ENCODE assay signal across 27 cellular contexts in genomic region chr2:176192351-176192750, GRCh38. TPM values are rescaled to one million over a fixed set of nuclear protein-coding genes. Genes with fewer than 3 reads are reported as not detected.
"Had no signal": no experiment of that assay in that cellular context is flagged by ENCODE, and none has a peak within 500 bp of the region (broad histone marks: within the 10 kb centered on the region; RNA-seq: fewer than 3 reads in every experiment).

No MANE protein-coding gene starts in this region.

- H3K27ac Mint-ChIP-seq: activated B cell treated with CpG ODN at 0.5 μM for 24 hours; activated CD4-positive, alpha-beta T cell treated with anti-CD3 and anti-CD28 coated beads, Interleukin-2, amount 10 ng/mL, durations not matched to agents 24 days and 14 days; activated CD8-positive, alpha-beta memory T cell treated with anti-CD3 and anti-CD28 coated beads, Interleukin-2, amount 10 ng/mL, durations not matched to agents 7 days and 5 days; activated naive CD4-positive, alpha-beta T cell treated with anti-CD3 and anti-CD28 coated beads, Interleukin-2, amount 50 U/mL, for 24 hours; activated T-cell treated with anti-CD3 and anti-CD28 coated beads, Interleukin-2, amount 50 U/mL, for 24 hours; activated T-helper 1 cell treated with anti-CD3 and anti-CD28 coated beads, Interleukin-12 subunit alpha, Interleukin-12 subunit beta, Interleukin-2, Interleukin-4 antibody, amounts not matched to agents 30 ng/mL and 10 ng/mL and 1 ng/mL, durations not matched to agents 14 hours and 24 hours and 36 hours had no signal

- ATAC-seq: activated CD8-positive, alpha-beta memory T cell treated with anti-CD3 and anti-CD28 coated beads, Interleukin-2, amount 10 ng/mL, durations not matched to agents 7 days and 5 days; body of pancreas; SK-N-SH treated with all-trans-retinoic acid at 6 μM for 48 hours had no signal

- DNase-seq: activated B cell treated with CpG ODN at 0.5 μM for 24 hours; activated CD4-positive, alpha-beta T cell treated with anti-CD3 and anti-CD28 coated beads for 1 hour; activated CD4-positive, alpha-beta T cell treated with anti-CD3 and anti-CD28 coated beads, Interleukin-2, amount 10 ng/mL, durations not matched to agents 24 days and 14 days; activated CD4-positive, alpha-beta T cell treated with anti-CD3 and anti-CD28 coated beads, Interleukin-2, amount 50 U/mL, for 48 hours; activated CD8-positive, alpha-beta memory T cell treated with anti-CD3 and anti-CD28 coated beads, Interleukin-2, amount 10 ng/mL, durations not matched to agents 7 days and 5 days; activated effector memory CD4-positive, alpha-beta T cell treated with Interleukin-2 at 50 U/mL for 16 hours; activated naive CD4-positive, alpha-beta T cell; activated T-cell treated with anti-CD3 and anti-CD28 coated beads, Interleukin-2, amount 50 U/mL, for 24 hours; aorta; body of pancreas; central memory CD4-positive, alpha-beta T cell; MG63; NCI-H1105; NCI-H1436; NCI-H187 treated with DMSO at 0.1 percent for 48 hours; NCI-H2081 treated with DMSO at 0.1 percent for 48 hours; NCI-H446 treated with DMSO at 0.1 percent for 48 hours; NCI-H82; Peyer's patch; SHP77; SW 1271 had no signal

- H3K9me3 ChIP-seq: body of pancreas, MG63, Peyer's patch had no signal

- H3K4me3 Mint-ChIP-seq: activated B cell treated with CpG ODN at 0.5 μM for 24 hours; activated CD4-positive, alpha-beta T cell treated with anti-CD3 and anti-CD28 coated beads, Interleukin-2, amount 10 ng/mL, durations not matched to agents 24 days and 14 days; activated CD8-positive, alpha-beta memory T cell treated with anti-CD3 and anti-CD28 coated beads, Interleukin-2, amount 10 ng/mL, durations not matched to agents 7 days and 5 days; activated naive CD4-positive, alpha-beta T cell treated with anti-CD3 and anti-CD28 coated beads, Interleukin-2, amount 50 U/mL, for 24 hours; activated T-cell treated with anti-CD3 and anti-CD28 coated beads, Interleukin-2, amount 50 U/mL, for 24 hours; activated T-helper 1 cell treated with anti-CD3 and anti-CD28 coated beads, Interleukin-12 subunit alpha, Interleukin-12 subunit beta, Interleukin-2, Interleukin-4 antibody, amounts not matched to agents 30 ng/mL and 10 ng/mL and 1 ng/mL, durations not matched to agents 14 hours and 24 hours and 36 hours had no signal

- H3K4me3 ChIP-seq: body of pancreas, MG63, Peyer's patch, SJSA1 had no signal

- H3K27ac ChIP-seq: body of pancreas, Peyer's patch, SJSA1 had no signal

- H3K36me3 ChIP-seq: MG63, Peyer's patch, SJSA1 had no signal

- H3K9me3 Mint-ChIP-seq: activated B cell treated with CpG ODN at 0.5 μM for 24 hours; activated CD4-positive, alpha-beta T cell treated with anti-CD3 and anti-CD28 coated beads, Interleukin-2, amount 10 ng/mL, durations not matched to agents 24 days and 14 days; activated naive CD4-positive, alpha-beta T cell treated with anti-CD3 and anti-CD28 coated beads, Interleukin-2, amount 50 U/mL, for 24 hours; activated T-cell treated with anti-CD3 and anti-CD28 coated beads, Interleukin-2, amount 50 U/mL, for 24 hours; activated T-helper 1 cell treated with anti-CD3 and anti-CD28 coated beads, Interleukin-12 subunit alpha, Interleukin-12 subunit beta, Interleukin-2, Interleukin-4 antibody, amounts not matched to agents 30 ng/mL and 10 ng/mL and 1 ng/mL, durations not matched to agents 14 hours and 24 hours and 36 hours had no signal

- H3K27me3 ChIP-seq: Peyer's patch had no signal

RNA-seq across cellular contexts. Expression of gene HOXD1, which starts 3.9 kb away (rescaled TPM):
- total RNA-seq: activated B cell treated with CpG ODN at 0.5 μM for 24 hours; activated CD4-positive, alpha-beta T cell treated with anti-CD3 and anti-CD28 coated beads, Interleukin-2, amount 10 ng/mL, durations not matched to agents 24 days and 14 days; activated CD8-positive, alpha-beta memory T cell treated with anti-CD3 and anti-CD28 coated beads, Interleukin-2, amount 10 ng/mL, durations not matched to agents 7 days and 5 days; activated T-helper 1 cell treated with anti-CD3 and anti-CD28 coated beads, Interleukin-12 subunit alpha, Interleukin-12 subunit beta, Interleukin-2, Interleukin-4 antibody, amounts not matched to agents 30 ng/mL and 10 ng/mL and 1 ng/mL, durations not matched to agents 14 hours and 24 hours and 36 hours; bronchial epithelial cell; SJSA1; T-helper 1 cell treated with Interleukin-12 subunit alpha and Interleukin-12 subunit beta and Interleukin-4 antibody, amounts not matched to agents 30 ng/mL and 1 ng/mL, for 36 hours had no signal

RNA-seq across cellular contexts. Expression of gene HOXD3, which starts 35.2 kb away (rescaled TPM):
- total RNA-seq: activated B cell treated with CpG ODN at 0.5 μM for 24 hours; activated CD4-positive, alpha-beta T cell treated with anti-CD3 and anti-CD28 coated beads, Interleukin-2, amount 10 ng/mL, durations not matched to agents 24 days and 14 days; activated CD8-positive, alpha-beta memory T cell treated with anti-CD3 and anti-CD28 coated beads, Interleukin-2, amount 10 ng/mL, durations not matched to agents 7 days and 5 days; activated T-helper 1 cell treated with anti-CD3 and anti-CD28 coated beads, Interleukin-12 subunit alpha, Interleukin-12 subunit beta, Interleukin-2, Interleukin-4 antibody, amounts not matched to agents 30 ng/mL and 10 ng/mL and 1 ng/mL, durations not matched to agents 14 hours and 24 hours and 36 hours; bronchial epithelial cell; T-helper 1 cell treated with Interleukin-12 subunit alpha and Interleukin-12 subunit beta and Interleukin-4 antibody, amounts not matched to agents 30 ng/mL and 1 ng/mL, for 36 hours had no signal

RNA-seq across cellular contexts. Expression of gene HOXD4, which starts 41.0 kb away (rescaled TPM):
- total RNA-seq: activated B cell treated with CpG ODN at 0.5 μM for 24 hours; activated CD4-positive, alpha-beta T cell treated with anti-CD3 and anti-CD28 coated beads, Interleukin-2, amount 10 ng/mL, durations not matched to agents 24 days and 14 days; activated CD8-positive, alpha-beta memory T cell treated with anti-CD3 and anti-CD28 coated beads, Interleukin-2, amount 10 ng/mL, durations not matched to agents 7 days and 5 days; activated T-helper 1 cell treated with anti-CD3 and anti-CD28 coated beads, Interleukin-12 subunit alpha, Interleukin-12 subunit beta, Interleukin-2, Interleukin-4 antibody, amounts not matched to agents 30 ng/mL and 10 ng/mL and 1 ng/mL, durations not matched to agents 14 hours and 24 hours and 36 hours; bronchial epithelial cell; T-helper 1 cell treated with Interleukin-12 subunit alpha and Interleukin-12 subunit beta and Interleukin-4 antibody, amounts not matched to agents 30 ng/mL and 1 ng/mL, for 36 hours had no signal
